In genomic region chr10:45594276-45595157, GRCh38 we compare ENCODE assay signal across 1 cellular context.
TF ChIP-seq lines count a peak whose summit lies in the region.

No MANE protein-coding gene starts in this region.

TF ChIP-seq in HepG2, 621 proteins besides CTCF, POLR2A, EP300 and RAD21 (continued from another document and continues in another):
- no peak for TF ChIP-seq ZNF850 (CRISPR knock-in tag; conservative IDR thresholded peaks at IDR 0.05)
- no peak for TF ChIP-seq RERE (CRISPR knock-in tag; IDR thresholded peaks at IDR 0.05; ENCODE audit: low read depth)
- TF ChIP-seq PRMT3 (CRISPR knock-in tag; IDR thresholded peaks at IDR 0.05; ENCODE audit: borderline replicate concordance, low read depth) = 0 out of 2 replicates have a peak, but pooled peaks have one; percentile 56
- no peak for TF ChIP-seq GTF3A (CRISPR knock-in tag; conservative IDR thresholded peaks at IDR 0.05)
- no peak; the same call in 1 of the 2 replicates for TF ChIP-seq ZC3H4 (CRISPR knock-in tag; IDR thresholded peaks at IDR 0.05; ENCODE audit: borderline replicate concordance)
- peak; percentile 82 for TF ChIP-seq ZNF350 (CRISPR knock-in tag; IDR thresholded peaks at IDR 0.05; ENCODE audit: borderline replicate concordance, low read depth)
- TF ChIP-seq ZNF275 (CRISPR knock-in tag; IDR thresholded peaks at IDR 0.05; ENCODE audit: borderline replicate concordance) = peak; percentile 66
- TF ChIP-seq ZNF335 (CRISPR knock-in tag; IDR thresholded peaks at IDR 0.05) = no peak
- TF ChIP-seq ARID5B (CRISPR knock-in tag; IDR thresholded peaks at IDR 0.05) = peak; percentile 87
- TF ChIP-seq GRHL1 (CRISPR knock-in tag; conservative IDR thresholded peaks at IDR 0.05) = no peak
- TF ChIP-seq HBP1 (CRISPR knock-in tag; IDR thresholded peaks at IDR 0.05; ENCODE audit: low read depth) = peak; percentile 64; the same call in 1 of the 2 replicates
- peak; percentile 87 for TF ChIP-seq SALL2 (CRISPR knock-in tag; IDR thresholded peaks at IDR 0.05)
- no peak for TF ChIP-seq ZUFSP (CRISPR knock-in tag; IDR thresholded peaks at IDR 0.05; ENCODE audit: borderline replicate concordance)
- TF ChIP-seq TCF7 (IDR thresholded peaks at IDR 0.05; ENCODE audit: low read depth) = no peak
- TF ChIP-seq IRX3 (CRISPR knock-in tag; IDR thresholded peaks at IDR 0.05; ENCODE audit: borderline replicate concordance, low read depth) = no peak
- TF ChIP-seq ZNF782 (CRISPR knock-in tag; IDR thresholded peaks at IDR 0.05; ENCODE audit: borderline replicate concordance) = peak; percentile 75; the same call in 1 of the 2 replicates
- TF ChIP-seq E2F5 (CRISPR knock-in tag; conservative IDR thresholded peaks at IDR 0.05) = peak; percentile 80
- peak; percentile 98 for TF ChIP-seq ZNF629 (CRISPR knock-in tag; conservative IDR thresholded peaks at IDR 0.05)
- peak; percentile 94; the same call in 1 of the 2 replicates for TF ChIP-seq KLF9 (CRISPR knock-in tag; IDR thresholded peaks at IDR 0.05; ENCODE audit: low read depth)
- no peak for TF ChIP-seq SNAPC5 (CRISPR knock-in tag; IDR thresholded peaks at IDR 0.05; ENCODE audit: borderline replicate concordance)
- TF ChIP-seq CERS6 (CRISPR knock-in tag; IDR thresholded peaks at IDR 0.05) = no peak
- TF ChIP-seq MTA1 (CRISPR knock-in tag; IDR thresholded peaks at IDR 0.05; ENCODE audit: borderline replicate concordance) = peak; percentile 64; the same call in 1 of the 2 replicates
- TF ChIP-seq PRDM10 (CRISPR knock-in tag; IDR thresholded peaks at IDR 0.05; ENCODE audit: low read depth) = no peak
- TF ChIP-seq SIX1 (CRISPR knock-in tag; IDR thresholded peaks at IDR 0.05; ENCODE audit: borderline replicate concordance) = no peak
- TF ChIP-seq ZNF709 (CRISPR knock-in tag; IDR thresholded peaks at IDR 0.05) = peak; percentile 89
- TF ChIP-seq ZNF33B (CRISPR knock-in tag; IDR thresholded peaks at IDR 0.05) = no peak; the same call in 1 of the 2 replicates
- no peak for TF ChIP-seq ZSCAN5A (CRISPR knock-in tag; IDR thresholded peaks at IDR 0.05; ENCODE audit: borderline replicate concordance)
- TF ChIP-seq NBN (conservative IDR thresholded peaks at IDR 0.05) = no peak
- TF ChIP-seq ZZZ3 (CRISPR knock-in tag; IDR thresholded peaks at IDR 0.05; ENCODE audit: borderline replicate concordance) = peak; percentile 18; the same call in 1 of the 2 replicates
- no peak for TF ChIP-seq ZSCAN25 (CRISPR knock-in tag; IDR thresholded peaks at IDR 0.05)
- TF ChIP-seq NCOA5 (CRISPR knock-in tag; IDR thresholded peaks at IDR 0.05) = no peak
- no peak for TF ChIP-seq ADNP (CRISPR knock-in tag; IDR thresholded peaks at IDR 0.05)
